ENCODE assay signal across 1 cellular context in genomic region chr1:8702121-8702520, GRCh38.
TF ChIP-seq lines count a peak whose summit lies in the region.

No MANE protein-coding gene starts in this region.

TF ChIP-seq in HepG2, 621 proteins besides CTCF, POLR2A, EP300 and RAD21 (continued from another document):
- peak; percentile 48 for TF ChIP-seq ARID5B (CRISPR knock-in tag; IDR thresholded peaks at IDR 0.05)
- TF ChIP-seq NCOA2 (CRISPR knock-in tag; IDR thresholded peaks at IDR 0.05), result peak; percentile 8; the same call in 1 of the 2 replicates
- TF ChIP-seq, protein P1, sequence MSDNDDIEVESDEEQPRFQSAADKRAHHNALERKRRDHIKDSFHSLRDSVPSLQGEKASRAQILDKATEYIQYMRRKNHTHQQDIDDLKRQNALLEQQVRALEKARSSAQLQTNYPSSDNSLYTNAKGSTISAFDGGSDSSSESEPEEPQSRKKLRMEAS (IDR thresholded peaks at IDR 0.05), result peak; percentile 84
- TF ChIP-seq, protein P2, sequence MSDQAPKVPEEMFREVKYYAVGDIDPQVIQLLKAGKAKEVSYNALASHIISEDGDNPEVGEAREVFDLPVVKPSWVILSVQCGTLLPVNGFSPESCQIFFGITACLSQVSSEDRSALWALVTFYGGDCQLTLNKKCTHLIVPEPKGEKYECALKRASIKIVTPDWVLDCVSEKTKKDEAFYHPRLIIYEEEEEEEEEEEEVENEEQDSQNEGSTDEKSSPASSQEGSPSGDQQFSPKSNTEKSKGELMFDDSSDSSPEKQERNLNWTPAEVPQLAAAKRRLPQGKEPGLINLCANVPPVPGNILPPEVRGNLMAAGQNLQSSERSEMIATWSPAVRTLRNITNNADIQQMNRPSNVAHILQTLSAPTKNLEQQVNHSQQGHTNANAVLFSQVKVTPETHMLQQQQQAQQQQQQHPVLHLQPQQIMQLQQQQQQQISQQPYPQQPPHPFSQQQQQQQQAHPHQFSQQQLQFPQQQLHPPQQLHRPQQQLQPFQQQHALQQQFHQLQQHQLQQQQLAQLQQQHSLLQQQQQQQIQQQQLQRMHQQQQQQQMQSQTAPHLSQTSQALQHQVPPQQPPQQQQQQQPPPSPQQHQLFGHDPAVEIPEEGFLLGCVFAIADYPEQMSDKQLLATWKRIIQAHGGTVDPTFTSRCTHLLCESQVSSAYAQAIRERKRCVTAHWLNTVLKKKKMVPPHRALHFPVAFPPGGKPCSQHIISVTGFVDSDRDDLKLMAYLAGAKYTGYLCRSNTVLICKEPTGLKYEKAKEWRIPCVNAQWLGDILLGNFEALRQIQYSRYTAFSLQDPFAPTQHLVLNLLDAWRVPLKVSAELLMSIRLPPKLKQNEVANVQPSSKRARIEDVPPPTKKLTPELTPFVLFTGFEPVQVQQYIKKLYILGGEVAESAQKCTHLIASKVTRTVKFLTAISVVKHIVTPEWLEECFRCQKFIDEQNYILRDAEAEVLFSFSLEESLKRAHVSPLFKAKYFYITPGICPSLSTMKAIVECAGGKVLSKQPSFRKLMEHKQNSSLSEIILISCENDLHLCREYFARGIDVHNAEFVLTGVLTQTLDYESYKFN (CRISPR knock-in tag; conservative IDR thresholded peaks at IDR 0.05), result 0 out of 2 replicates have a peak, but pooled peaks have one; percentile 23
- TF ChIP-seq, protein P3, sequence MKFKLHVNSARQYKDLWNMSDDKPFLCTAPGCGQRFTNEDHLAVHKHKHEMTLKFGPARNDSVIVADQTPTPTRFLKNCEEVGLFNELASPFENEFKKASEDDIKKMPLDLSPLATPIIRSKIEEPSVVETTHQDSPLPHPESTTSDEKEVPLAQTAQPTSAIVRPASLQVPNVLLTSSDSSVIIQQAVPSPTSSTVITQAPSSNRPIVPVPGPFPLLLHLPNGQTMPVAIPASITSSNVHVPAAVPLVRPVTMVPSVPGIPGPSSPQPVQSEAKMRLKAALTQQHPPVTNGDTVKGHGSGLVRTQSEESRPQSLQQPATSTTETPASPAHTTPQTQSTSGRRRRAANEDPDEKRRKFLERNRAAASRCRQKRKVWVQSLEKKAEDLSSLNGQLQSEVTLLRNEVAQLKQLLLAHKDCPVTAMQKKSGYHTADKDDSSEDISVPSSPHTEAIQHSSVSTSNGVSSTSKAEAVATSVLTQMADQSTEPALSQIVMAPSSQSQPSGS (CRISPR knock-in tag; IDR thresholded peaks at IDR 0.05), result no peak
